ENCODE assay signal across 7 cellular contexts in genomic region chr5:1524799-1525623, GRCh38. TPM values are rescaled to one million over a fixed set of nuclear protein-coding genes. Genes with fewer than 3 reads are reported as not detected.
A peak's percentile ranks its signal among the peaks of the same experiment; 100 is the strongest.
DNase-seq lines count a peak whose midpoint lies in the region; ATAC-seq and TF ChIP-seq lines count a peak whose summit lies in the region.

No MANE protein-coding gene starts in this region.

- H3K4me3 ChIP-seq in H7 (ENCODE audit: insufficient read depth, low read depth, low read length) (peak overlapping the region; percentile 65), iPS-15b (ENCODE audit: low read depth, low read length) (peak overlapping the region; percentile 50)

- TF ChIP-seq CTCF in VCaP (conservative IDR thresholded peaks at IDR 0.05), result no peak

- peak overlapping the region; percentile 60 for H3K9ac ChIP-seq in iPS-15b (ENCODE audit: low read depth, low read length)

- ATAC-seq in GM19397 (IDR thresholded peaks at IDR 0.05; ENCODE audit: unreplicated experiment), result no peak
- ATAC-seq in GM21367 (IDR thresholded peaks at IDR 0.05; ENCODE audit: unreplicated experiment), result no peak

- no peaks in the 10 kb centered on the region for H3K27me3 ChIP-seq in H7 (ENCODE audit: control insufficient read depth, insufficient read depth, low read length)
- no peaks in the 10 kb centered on the region for H3K27me3 ChIP-seq in iPS-15b (ENCODE audit: control insufficient read depth, insufficient read depth, low read length)

- H3K36me3 ChIP-seq in H7 (replicated peaks; ENCODE audit: control insufficient read depth, insufficient read depth, low read length) (peaks cover 2% of the 10 kb centered on the region), iPS-15b (ENCODE audit: control insufficient read depth, insufficient read depth, low read length) (peaks cover 7% of the 10 kb centered on the region)

- DNase-seq in H7, result peak; percentile 28
- DNase-seq in stimulated activated CD8-positive, alpha-beta memory T cell treated with anti-CD3 and anti-CD28 coated beads, Interleukin-4, amount 100 ng/mL, for 48 hours, result peak; percentile 23
- no peak for DNase-seq in NCI-H526 (lab: John Stamatoyannopoulos, UW)

- peaks cover 8% of the 10 kb centered on the region for H3K4me1 ChIP-seq in iPS-15b (ENCODE audit: control insufficient read depth, insufficient read depth, low read length)

- H3K9me3 ChIP-seq in iPS-15b (ENCODE audit: control insufficient read depth, insufficient read depth, low read length), result no peaks in the 10 kb centered on the region

- H3K27ac ChIP-seq in VCaP, result peak overlapping the region; percentile 75; the same call in 1 of the 2 replicates

RNA-seq across cellular contexts. Expression of gene LPCAT1, which starts 1.3 kb away (rescaled TPM):
- 70.2 and 77.5 TPM in 2 replicates for total RNA-seq in H7 (2014; rRNA removed; shearing (Covaris generic))

Comparison
In these comparisons a context has a peak if more than half of its experiments do, and no peak if none do; other contexts are left out.
1. DNase-seq: peak in H7 (single experiment) and stimulated activated CD8-positive, alpha-beta memory T cell treated with anti-CD3 and anti-CD28 coated beads, Interleukin-4, amount 100 ng/mL, for 48 hours (single experiment); none in NCI-H526 (0 of 2).